8 cellular contexts compared by ENCODE assay signal in genomic region chrX:53321216-53321942, GRCh38. TPM values are rescaled to one million over a fixed set of nuclear protein-coding genes. Genes with fewer than 3 reads are reported as not detected.
A peak's percentile ranks its signal among the peaks of the same experiment; 100 is the strongest.
DNase-seq lines count a peak whose midpoint lies in the region; ATAC-seq and TF ChIP-seq lines count a peak whose summit lies in the region.

No MANE protein-coding gene starts in this region.

- H3K27me3 Mint-ChIP-seq in GM23338 (ENCODE audit: insufficient read depth, low read depth, poor library complexity), result peaks cover 24% of the 10 kb centered on the region

- no peaks in the 10 kb centered on the region for H3K9me2 ChIP-seq in GM23338 (ENCODE audit: insufficient read depth)

- TF ChIP-seq EP300 in gastroesophageal sphincter (IDR thresholded peaks at IDR 0.05), result no peak

- peaks cover 45% of the 10 kb centered on the region for H3K79me2 ChIP-seq in GM23338 (replicated peaks; ENCODE audit: insufficient read depth)
- H3K79me2 ChIP-seq in parathyroid adenoma, result peaks cover 3% of the 10 kb centered on the region

- DNase-seq in GM23338 (ENCODE audit: low spot score) (peak; percentile 22), WERI-Rb-1 (no peak), NCI-H1436 treated with DMSO at 0.1 percent for 48 hours (lab: John Stamatoyannopoulos, UW) (no peak)
- DNase-seq in NK-92 treated with Interleukin-12 subunit alpha and Interleukin-12 subunit beta, amount 100 ng/mL, for 24 hours (lab: John Stamatoyannopoulos, UW), result no peak

- TF ChIP-seq POLR2A in gastroesophageal sphincter (IDR thresholded peaks at IDR 0.05), result peak in 1 of 2 donors; percentile 22

- no peak overlapping the region for H3K9ac ChIP-seq in parathyroid adenoma

- peaks cover 52% of the 10 kb centered on the region for H3K4me1 Mint-ChIP-seq in GM23338

- H3K4me3 ChIP-seq in GM23338 (peak overlapping the region; percentile 69), WERI-Rb-1 (ENCODE audit: low read depth, low read length) (peak overlapping the region; percentile 48), gastroesophageal sphincter (peak overlapping the region; percentile 67 to 77), parathyroid adenoma (ENCODE audit: low read depth, low read length) (peak overlapping the region; percentile 55)

- H3K4me3 Mint-ChIP-seq in GM23338, result peak overlapping the region; percentile 73

- peak overlapping the region; percentile 85 for H3K4me2 ChIP-seq in GM23338
- H3K4me2 ChIP-seq in parathyroid adenoma (ENCODE audit: low read length), result peak overlapping the region; percentile 80

- no peaks in the 10 kb centered on the region; the same call in 1 of the 3 replicates for H3K9me3 Mint-ChIP-seq in GM23338

- no peaks in the 10 kb centered on the region; the same call in 2 of the 3 replicates for H3K36me3 Mint-ChIP-seq in GM23338 (ENCODE audit: low read depth)

- no peaks in the 10 kb centered on the region for H3K27me3 ChIP-seq in GM23338 (ENCODE audit: insufficient read depth)
- H3K27me3 ChIP-seq in WERI-Rb-1 (ENCODE audit: insufficient read depth, low read depth, severe bottlenecking), result peaks cover 74% of the 10 kb centered on the region
- no peaks in the 10 kb centered on the region for H3K27me3 ChIP-seq in gastroesophageal sphincter
- no peaks in the 10 kb centered on the region for H3K27me3 ChIP-seq in parathyroid adenoma (ENCODE audit: control insufficient read depth, insufficient read depth, low read length)

- no peaks in the 10 kb centered on the region for H3K36me3 ChIP-seq in GM23338 (ENCODE audit: insufficient read depth)
- H3K36me3 ChIP-seq in WERI-Rb-1, result no peaks in the 10 kb centered on the region
- H3K36me3 ChIP-seq in gastroesophageal sphincter, result no peaks in the 10 kb centered on the region
- H3K36me3 ChIP-seq in parathyroid adenoma (ENCODE audit: control insufficient read depth, insufficient read depth, low read length), result no peaks in the 10 kb centered on the region

- no peaks in the 10 kb centered on the region for H3F3A ChIP-seq in GM23338 (replicated peaks; ENCODE audit: low read depth)

- 0 out of 2 replicates have a peak, but pooled peaks cover 6% of the 10 kb centered on the region for H4K20me1 ChIP-seq in GM23338 (replicated peaks; ENCODE audit: insufficient read depth)

- H3K4me1 ChIP-seq in GM23338 (ENCODE audit: insufficient read depth) (peaks cover 17% of the 10 kb centered on the region; the same call in 1 of the 2 replicates), gastroesophageal sphincter (peaks cover 0 to 19% (median 7%) of the 10 kb centered on the region in 3 donors), parathyroid adenoma (no peaks in the 10 kb centered on the region)

- H3K27ac Mint-ChIP-seq in GM23338, result no peak overlapping the region

- H2AFZ ChIP-seq in GM23338, result no peak overlapping the region
- H2AFZ ChIP-seq in parathyroid adenoma, result peak overlapping the region; percentile 72

- H3K9me3 ChIP-seq in WERI-Rb-1 (ENCODE audit: severe bottlenecking), result no peaks in the 10 kb centered on the region
- H3K9me3 ChIP-seq in gastroesophageal sphincter, result no peaks in the 10 kb centered on the region
- H3K9me3 ChIP-seq in parathyroid adenoma (ENCODE audit: control insufficient read depth, low read length), result no peaks in the 10 kb centered on the region

- H3K27ac ChIP-seq in GM23338 (ENCODE audit: low read depth) (no peak overlapping the region), WERI-Rb-1 (no peak overlapping the region), gastroesophageal sphincter (peak overlapping the region in 1 of 4 donors; percentile 63), parathyroid adenoma (no peak overlapping the region)

- peak; percentile 12 for ATAC-seq in GM23338
- ATAC-seq in gastroesophageal sphincter, result peak; percentile 27
- no peak for ATAC-seq in HG03521 (IDR thresholded peaks at IDR 0.05; ENCODE audit: unreplicated experiment)
- no peak for ATAC-seq in HG02981 (IDR thresholded peaks at IDR 0.05; ENCODE audit: unreplicated experiment)

- WGBS in gastroesophageal sphincter (ENCODE audit: low coverage in 1 of 2), 2 donors, result 3 to 4% methylated on average over 4 to 5 of the region's 60 CpGs

- TF ChIP-seq CTCF in GM23338 (conservative IDR thresholded peaks at IDR 0.05; ENCODE audit: low read depth in 2 of 2) (no peak), WERI-Rb-1 (IDR thresholded peaks at IDR 0.05; ENCODE audit: low read depth, low read length) (no peak), gastroesophageal sphincter (IDR thresholded peaks at IDR 0.05) (no peak), parathyroid adenoma (IDR thresholded peaks at IDR 0.05) (no peak)

TF ChIP-seq in GM23338, 12 proteins besides CTCF, POLR2A, EP300 and RAD21:
- TF ChIP-seq NANOG (IDR thresholded peaks at IDR 0.05; ENCODE audit: borderline replicate concordance), result no peak
TF ChIP-seq in GM23338: peak in this region for 0.

RNA-seq across cellular contexts. Expression of gene IQSEC2, which starts 40.0 kb away (rescaled TPM):
- total RNA-seq in GM23338 (2014; rRNA removed; shearing (Covaris generic)), result 81.6 and 92.2 TPM in 2 replicates
- polyA plus RNA-seq in GM23338 (2016; fragmentation: Nextera tagmentation; extraction: Ambion mirVana), result 10.7 and 12.3 TPM in 2 replicates
- 10 to 100 TPM; 10.1 to 25.7 (median 16.8) TPM for total RNA-seq in gastroesophageal sphincter

Comparison
In these comparisons a context has a peak if more than half of its experiments do, and no peak if none do; other contexts are left out.
1. ATAC-seq: peak in GM23338 (single experiment) and gastroesophageal sphincter (single experiment); none in HG03521 (single experiment) and HG02981 (single experiment).
2. Peak in every context shown above with its lines, with median percentiles within 50 percentile points of each other: H3K4me3 ChIP-seq.